Comparison of ENCODE assay signal across 23 cellular contexts in the genomic region with DNA sequence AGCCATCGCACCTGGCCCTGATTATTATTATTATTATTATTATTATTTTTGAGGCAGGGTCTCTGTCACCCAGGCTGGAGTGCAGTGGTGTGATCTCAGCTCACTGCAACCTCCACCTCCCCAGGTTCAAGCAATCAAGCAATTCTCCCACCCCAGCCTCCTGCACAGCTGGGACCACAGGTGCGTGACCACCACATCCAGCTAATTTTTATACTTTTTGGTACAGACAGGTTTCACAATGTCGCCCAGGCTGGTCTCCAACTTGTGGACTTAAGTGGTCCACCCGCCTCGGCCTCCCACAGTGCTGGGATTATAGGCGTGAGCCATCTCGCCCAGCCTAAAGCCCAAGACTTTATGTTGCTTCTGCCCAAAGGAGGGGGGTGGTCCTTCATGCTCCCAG. TPM values are rescaled to one million over a fixed set of nuclear protein-coding genes. Genes with fewer than 3 reads are reported as not detected.
"Had no signal": no experiment of that assay in that cellular context is flagged by ENCODE, and none has a peak within 500 bp of the region (broad histone marks: within the 10 kb centered on the region; RNA-seq: fewer than 3 reads in every experiment).

No MANE protein-coding gene starts in this region.

- FAIRE-seq: bronchial epithelial cell, endometrium, keratinocyte had no signal

- H3K36me3 Mint-ChIP-seq: activated CD8-positive, alpha-beta memory T cell treated with anti-CD3 and anti-CD28 coated beads, Interleukin-2, amount 10 ng/mL, durations not matched to agents 7 days and 5 days; natural killer cell; T-cell had no signal

- H3K4me3 Mint-ChIP-seq: activated CD8-positive, alpha-beta memory T cell treated with anti-CD3 and anti-CD28 coated beads, Interleukin-2, amount 10 ng/mL, durations not matched to agents 7 days and 5 days; activated naive CD4-positive, alpha-beta T cell treated with anti-CD3 and anti-CD28 coated beads for 36 hours; activated naive CD8-positive, alpha-beta T cell treated with anti-CD3 and anti-CD28 coated beads, Interleukin-2, amount 50 U/mL, for 24 hours; natural killer cell; stimulated activated naive CD8-positive, alpha-beta T cell treated with anti-CD3 and anti-CD28 coated beads, Interleukin-15, amount 100 ng/mL, for 72 hours; T-cell had no signal

- H3K27ac ChIP-seq: hepatocyte, SK-N-MC had no signal

- ATAC-seq: activated CD8-positive, alpha-beta memory T cell treated with anti-CD3 and anti-CD28 coated beads, Interleukin-2, amount 10 ng/mL, durations not matched to agents 7 days and 5 days; activated naive CD8-positive, alpha-beta T cell treated with anti-CD3 and anti-CD28 coated beads, Interleukin-2, amount 50 U/mL, for 24 hours; natural killer cell; stimulated activated naive CD8-positive, alpha-beta T cell treated with anti-CD3 and anti-CD28 coated beads, Interleukin-15, amount 100 ng/mL, for 72 hours; T-cell had no signal

- H3K27ac Mint-ChIP-seq: activated CD8-positive, alpha-beta memory T cell treated with anti-CD3 and anti-CD28 coated beads, Interleukin-2, amount 10 ng/mL, durations not matched to agents 7 days and 5 days; activated naive CD4-positive, alpha-beta T cell treated with anti-CD3 and anti-CD28 coated beads for 36 hours; activated naive CD8-positive, alpha-beta T cell treated with anti-CD3 and anti-CD28 coated beads, Interleukin-2, amount 50 U/mL, for 24 hours; activated T-helper 2 cell treated with anti-CD3 and anti-CD28 coated beads, Interferon-gamma antibody, Interleukin-2, Interleukin-4, amounts not matched to agents 10 μg/mL and 5 μg/mL and 100 μg/mL, durations not matched to agents 14 hours and 24 hours and 36 hours; stimulated activated naive CD8-positive, alpha-beta T cell treated with anti-CD3 and anti-CD28 coated beads, Interleukin-15, amount 100 ng/mL, for 72 hours; T-cell had no signal

- H3K9me3 Mint-ChIP-seq: activated naive CD4-positive, alpha-beta T cell treated with anti-CD3 and anti-CD28 coated beads for 36 hours; activated naive CD8-positive, alpha-beta T cell treated with anti-CD3 and anti-CD28 coated beads, Interleukin-2, amount 50 U/mL, for 24 hours; activated T-helper 2 cell treated with anti-CD3 and anti-CD28 coated beads, Interferon-gamma antibody, Interleukin-2, Interleukin-4, amounts not matched to agents 10 μg/mL and 5 μg/mL and 100 μg/mL, durations not matched to agents 14 hours and 24 hours and 36 hours; natural killer cell; stimulated activated naive CD8-positive, alpha-beta T cell treated with anti-CD3 and anti-CD28 coated beads, Interleukin-15, amount 100 ng/mL, for 72 hours; T-cell had no signal

- H2AFZ ChIP-seq: hepatocyte had no signal

- H3K36me3 ChIP-seq: left lung, transverse colon had no signal

- H3K27me3 ChIP-seq: hepatocyte had no signal

- H3K79me2 ChIP-seq: hepatocyte had no signal

- H3K4me3 ChIP-seq: hepatocyte, left lung, SK-N-MC, transverse colon had no signal

- H3K4me2 ChIP-seq: hepatocyte had no signal

- H3K9me3 ChIP-seq: left lung, transverse colon had no signal

- H3K27me3 Mint-ChIP-seq: activated CD8-positive, alpha-beta memory T cell treated with anti-CD3 and anti-CD28 coated beads, Interleukin-2, amount 10 ng/mL, durations not matched to agents 7 days and 5 days had no signal

- DNase-seq: activated CD4-positive, alpha-beta T cell treated with anti-CD3 and anti-CD28 coated beads, Interleukin-2, amount 50 U/mL, for 48 hours; activated CD4-positive, CD25-positive, alpha-beta regulatory T cell treated with anti-CD3 and anti-CD28 coated beads, Interleukin-2, amount 50 U/mL, for 72 hours; activated CD8-positive, alpha-beta memory T cell treated with anti-CD3 and anti-CD28 coated beads, Interleukin-2, amount 10 ng/mL, durations not matched to agents 7 days and 5 days; activated naive CD4-positive, alpha-beta T cell treated with anti-CD3 and anti-CD28 coated beads for 36 hours; activated naive CD8-positive, alpha-beta T cell treated with anti-CD3 and anti-CD28 coated beads, Interleukin-2, amount 50 U/mL, for 24 hours; activated T-cell treated with anti-CD3 and anti-CD28 coated beads, Interleukin-2, amount 50 U/mL, for 1 hour; aorta; mesendoderm; natural killer cell; stimulated activated CD4-positive, alpha-beta T cell treated with anti-CD3 and anti-CD28 coated beads, Interleukin-4, amount 100 ng/mL, for 4 hours; stimulated activated CD8-positive, alpha-beta memory T cell treated with anti-CD3 and anti-CD28 coated beads, Interleukin-4, amount 100 ng/mL, for 48 hours; stimulated activated naive CD8-positive, alpha-beta T cell treated with anti-CD3 and anti-CD28 coated beads, Interleukin-15, amount 100 ng/mL, for 72 hours; T-cell; T-helper 9 cell; transverse colon had no signal

RNA-seq across cellular contexts. Expression of gene AP1M2, which starts 6.0 kb away (rescaled TPM):
- total RNA-seq: activated CD8-positive, alpha-beta memory T cell treated with anti-CD3 and anti-CD28 coated beads, Interleukin-2, amount 10 ng/mL, durations not matched to agents 7 days and 5 days; activated naive CD4-positive, alpha-beta T cell treated with anti-CD3 and anti-CD28 coated beads for 36 hours; activated T-helper 2 cell treated with anti-CD3 and anti-CD28 coated beads, Interferon-gamma antibody, Interleukin-2, Interleukin-4, amounts not matched to agents 10 μg/mL and 5 μg/mL and 100 μg/mL, durations not matched to agents 14 hours and 24 hours and 36 hours; aorta; dermis microvascular lymphatic vessel endothelial cell had no signal
